Comparison of ENCODE assay signal across 2 cellular contexts in the genomic region with DNA sequence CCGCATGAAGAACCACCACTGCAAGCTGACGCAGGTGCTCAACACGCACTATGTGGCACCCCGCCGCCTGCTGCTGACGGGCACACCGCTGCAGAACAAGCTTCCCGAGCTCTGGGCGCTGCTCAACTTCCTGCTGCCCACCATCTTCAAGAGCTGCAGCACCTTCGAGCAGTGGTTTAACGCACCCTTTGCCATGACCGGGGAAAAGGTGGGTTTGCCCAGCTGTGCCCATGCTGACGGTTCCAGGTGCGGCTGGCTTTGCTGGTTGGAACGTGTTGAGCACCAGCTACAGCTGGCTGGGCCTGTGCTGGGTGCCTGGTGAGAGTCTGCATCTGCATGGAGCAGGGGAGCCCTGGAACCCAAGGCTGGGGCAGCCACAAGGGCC.
TF ChIP-seq lines count a peak whose summit lies in the region.

No MANE protein-coding gene starts in this region.

TF ChIP-seq in IMR-90, 13 proteins besides CTCF, POLR2A, EP300 and RAD21:
- TF ChIP-seq FOS (IDR thresholded peaks at IDR 0.05; ENCODE audit: low read depth, low read length) (no peak), BHLHE40 (IDR thresholded peaks at IDR 0.05; ENCODE audit: low read depth, low read length) (no peak), CHD1 (IDR thresholded peaks at IDR 0.05; ENCODE audit: low read depth, low read length) (no peak), MXI1 (IDR thresholded peaks at IDR 0.05; ENCODE audit: borderline replicate concordance, low read depth, low read length) (no peak), MAFK (IDR thresholded peaks at IDR 0.05; ENCODE audit: low read depth, low read length) (no peak), CEBPB (IDR thresholded peaks at IDR 0.05; ENCODE audit: low read depth, low read length) (no peak), RCOR1 (IDR thresholded peaks at IDR 0.05; ENCODE audit: insufficient replicate concordance, low read length) (no peak), MAZ (IDR thresholded peaks at IDR 0.05; ENCODE audit: borderline replicate concordance, low read depth, low read length) (no peak)

TF ChIP-seq in GM12878, 131 proteins besides CTCF, POLR2A, EP300 and RAD21:
- TF ChIP-seq, protein P1, sequence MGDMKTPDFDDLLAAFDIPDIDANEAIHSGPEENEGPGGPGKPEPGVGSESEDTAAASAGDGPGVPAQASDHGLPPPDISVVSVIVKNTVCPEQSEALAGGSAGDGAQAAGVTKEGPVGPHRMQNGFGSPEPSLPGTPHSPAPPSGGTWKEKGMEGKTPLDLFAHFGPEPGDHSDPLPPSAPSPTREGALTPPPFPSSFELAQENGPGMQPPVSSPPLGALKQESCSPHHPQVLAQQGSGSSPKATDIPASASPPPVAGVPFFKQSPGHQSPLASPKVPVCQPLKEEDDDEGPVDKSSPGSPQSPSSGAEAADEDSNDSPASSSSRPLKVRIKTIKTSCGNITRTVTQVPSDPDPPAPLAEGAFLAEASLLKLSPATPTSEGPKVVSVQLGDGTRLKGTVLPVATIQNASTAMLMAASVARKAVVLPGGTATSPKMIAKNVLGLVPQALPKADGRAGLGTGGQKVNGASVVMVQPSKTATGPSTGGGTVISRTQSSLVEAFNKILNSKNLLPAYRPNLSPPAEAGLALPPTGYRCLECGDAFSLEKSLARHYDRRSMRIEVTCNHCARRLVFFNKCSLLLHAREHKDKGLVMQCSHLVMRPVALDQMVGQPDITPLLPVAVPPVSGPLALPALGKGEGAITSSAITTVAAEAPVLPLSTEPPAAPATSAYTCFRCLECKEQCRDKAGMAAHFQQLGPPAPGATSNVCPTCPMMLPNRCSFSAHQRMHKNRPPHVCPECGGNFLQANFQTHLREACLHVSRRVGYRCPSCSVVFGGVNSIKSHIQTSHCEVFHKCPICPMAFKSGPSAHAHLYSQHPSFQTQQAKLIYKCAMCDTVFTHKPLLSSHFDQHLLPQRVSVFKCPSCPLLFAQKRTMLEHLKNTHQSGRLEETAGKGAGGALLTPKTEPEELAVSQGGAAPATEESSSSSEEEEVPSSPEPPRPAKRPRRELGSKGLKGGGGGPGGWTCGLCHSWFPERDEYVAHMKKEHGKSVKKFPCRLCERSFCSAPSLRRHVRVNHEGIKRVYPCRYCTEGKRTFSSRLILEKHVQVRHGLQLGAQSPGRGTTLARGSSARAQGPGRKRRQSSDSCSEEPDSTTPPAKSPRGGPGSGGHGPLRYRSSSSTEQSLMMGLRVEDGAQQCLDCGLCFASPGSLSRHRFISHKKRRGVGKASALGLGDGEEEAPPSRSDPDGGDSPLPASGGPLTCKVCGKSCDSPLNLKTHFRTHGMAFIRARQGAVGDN (IDR thresholded peaks at IDR 0.05), result no peak
- TF ChIP-seq, protein P2, sequence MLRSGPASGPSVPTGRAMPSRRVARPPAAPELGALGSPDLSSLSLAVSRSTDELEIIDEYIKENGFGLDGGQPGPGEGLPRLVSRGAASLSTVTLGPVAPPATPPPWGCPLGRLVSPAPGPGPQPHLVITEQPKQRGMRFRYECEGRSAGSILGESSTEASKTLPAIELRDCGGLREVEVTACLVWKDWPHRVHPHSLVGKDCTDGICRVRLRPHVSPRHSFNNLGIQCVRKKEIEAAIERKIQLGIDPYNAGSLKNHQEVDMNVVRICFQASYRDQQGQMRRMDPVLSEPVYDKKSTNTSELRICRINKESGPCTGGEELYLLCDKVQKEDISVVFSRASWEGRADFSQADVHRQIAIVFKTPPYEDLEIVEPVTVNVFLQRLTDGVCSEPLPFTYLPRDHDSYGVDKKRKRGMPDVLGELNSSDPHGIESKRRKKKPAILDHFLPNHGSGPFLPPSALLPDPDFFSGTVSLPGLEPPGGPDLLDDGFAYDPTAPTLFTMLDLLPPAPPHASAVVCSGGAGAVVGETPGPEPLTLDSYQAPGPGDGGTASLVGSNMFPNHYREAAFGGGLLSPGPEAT (IDR thresholded peaks at IDR 0.05; ENCODE audit: low read depth), result no peak
- TF ChIP-seq, protein P3, sequence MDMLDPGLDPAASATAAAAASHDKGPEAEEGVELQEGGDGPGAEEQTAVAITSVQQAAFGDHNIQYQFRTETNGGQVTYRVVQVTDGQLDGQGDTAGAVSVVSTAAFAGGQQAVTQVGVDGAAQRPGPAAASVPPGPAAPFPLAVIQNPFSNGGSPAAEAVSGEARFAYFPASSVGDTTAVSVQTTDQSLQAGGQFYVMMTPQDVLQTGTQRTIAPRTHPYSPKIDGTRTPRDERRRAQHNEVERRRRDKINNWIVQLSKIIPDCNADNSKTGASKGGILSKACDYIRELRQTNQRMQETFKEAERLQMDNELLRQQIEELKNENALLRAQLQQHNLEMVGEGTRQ (IDR thresholded peaks at IDR 0.05; ENCODE audit: borderline replicate concordance, low read depth, low read length), result no peak
- TF ChIP-seq NR2C1 (IDR thresholded peaks at IDR 0.05), result no peak
- TF ChIP-seq EED (IDR thresholded peaks at IDR 0.05; ENCODE audit: low read depth), result no peak
- no peak for TF ChIP-seq POLR2AphosphoS2 (IDR thresholded peaks at IDR 0.05; ENCODE audit: low read depth, low read length)
- TF ChIP-seq CBX5 (IDR thresholded peaks at IDR 0.05; ENCODE audit: low read depth), result no peak
- TF ChIP-seq NBN (IDR thresholded peaks at IDR 0.05), result no peak
- TF ChIP-seq TCF3 (IDR thresholded peaks at IDR 0.05; ENCODE audit: borderline replicate concordance, insufficient read depth, low read depth, low read length), result no peak
- no peak for TF ChIP-seq ZNF274 (IDR thresholded peaks at IDR 0.05; ENCODE audit: insufficient read depth, insufficient read length)
- no peak for TF ChIP-seq SUZ12 (IDR thresholded peaks at IDR 0.05; ENCODE audit: unreplicated experiment)
- TF ChIP-seq IRF4 (IDR thresholded peaks at IDR 0.05; ENCODE audit: low read depth, low read length), result no peak
